ENCODE assay signal across 8 cellular contexts in genomic region chr1:10867138-10867721, GRCh38.
DNase-seq lines count a peak whose midpoint lies in the region; ATAC-seq and TF ChIP-seq lines count a peak whose summit lies in the region.

No MANE protein-coding gene starts in this region.

- 2% methylated on average over 54 of the region's 54 CpGs for WGBS in thymus

- peak overlapping the region; percentile 58 for H3K4me3 Mint-ChIP-seq in GM23338

- H2AFZ ChIP-seq in GM23338: peak overlapping the region; percentile 99
- peak overlapping the region; percentile 42; the same call in 1 of the 2 replicates for H2AFZ ChIP-seq in OCI-LY7 (ENCODE audit: low read length)

- POLR2A ChIA-PET in OCI-LY7 (lab: Charles Lee): interaction anchor here (0.6 kb wide), 1 partner anchor 22 kb away, joined by 4 read pairs; no protein-coding TSS in a partner anchor

- no peaks in the 10 kb centered on the region for H3K9me2 ChIP-seq in GM23338 (ENCODE audit: insufficient read depth)
- no peaks in the 10 kb centered on the region for H3K9me2 ChIP-seq in OCI-LY7 (ENCODE audit: insufficient read depth, low read length)

- peaks cover 5 to 13% (median 10%) of the 10 kb centered on the region in 10 experiments; a peak in 11 of 20 replicates for H3K4me1 ChIP-seq in BLaER1 treated with 17β-estradiol and CSF1 and Interleukin-3, amounts not matched to agents 10 nM and 100 nM
- H3K4me1 ChIP-seq in GM23338 (ENCODE audit: insufficient read depth) (peaks cover 27% of the 10 kb centered on the region), OCI-LY7 (ENCODE audit: insufficient read depth, low read length, poor library complexity, severe bottlenecking) (peaks cover 3% of the 10 kb centered on the region), thymus (ENCODE audit: control insufficient read depth, insufficient read depth, low read length) (peaks cover 3% of the 10 kb centered on the region)

- H3K4me3 ChIP-seq in BLaER1 treated with 17β-estradiol and CSF1 and Interleukin-3, amounts not matched to agents 10 nM and 100 nM: peak overlapping the region; percentile 7 to 65 (median 46); a peak in 16 of 20 replicates
- H3K4me3 ChIP-seq in GM23338: peak overlapping the region; percentile 60
- peak overlapping the region; percentile 25 for H3K4me3 ChIP-seq in OCI-LY7 (ENCODE audit: low read depth, low read length, poor library complexity, severe bottlenecking)
- H3K4me3 ChIP-seq in foreskin fibroblast (ENCODE audit: low read depth in 1 of 2, low read length in 2 of 2): peak overlapping the region; percentile 20 to 48
- H3K4me3 ChIP-seq in thymus (ENCODE audit: low read length): peak overlapping the region; percentile 45

- no peaks in the 10 kb centered on the region for H3K79me2 ChIP-seq in GM23338 (replicated peaks; ENCODE audit: insufficient read depth)
- no peaks in the 10 kb centered on the region for H3K79me2 ChIP-seq in OCI-LY7 (ENCODE audit: insufficient read depth, low read depth, low read length)

- peaks cover 69 to 82% (median 79%) of the 10 kb centered on the region in 11 experiments for H3K27me3 ChIP-seq in BLaER1 treated with 17β-estradiol and CSF1 and Interleukin-3, amounts not matched to agents 10 nM and 100 nM
- H3K27me3 ChIP-seq in GM23338 (ENCODE audit: insufficient read depth) (peaks cover 29% of the 10 kb centered on the region), thymus (ENCODE audit: control insufficient read depth, insufficient read depth) (peaks cover 49% of the 10 kb centered on the region)

- 0 out of 2 replicates have a peak, but pooled peaks cover 3% of the 10 kb centered on the region for H3F3A ChIP-seq in GM23338 (replicated peaks; ENCODE audit: low read depth)

- no peaks in the 10 kb centered on the region for H3K36me3 Mint-ChIP-seq in GM23338 (ENCODE audit: low read depth)

- peak; percentile 74 for DNase-seq in GM23338 (ENCODE audit: low spot score)
- DNase-seq in OCI-LY7 (ENCODE audit: low spot score): peak; percentile 51
- peak; percentile 49 for DNase-seq in activated T-helper 1 cell treated with Interleukin-2 at 50 U/mL for 16 hours (ENCODE audit: low read depth)
- DNase-seq in foreskin fibroblast: peak; percentile 26 to 71
- DNase-seq in omental fat pad (ENCODE audit: low spot score): peak; percentile 62

- H3K9ac ChIP-seq in BLaER1 treated with 17β-estradiol and CSF1 and Interleukin-3, amounts not matched to agents 10 nM and 100 nM: peak overlapping the region in 10 of 11 experiments; percentile 21 to 62 (median 45); a peak in 10 of 22 replicates

- intact Hi-C loops in OCI-LY7 (cut with micrococcal nuclease; ENCODE audit: unreplicated experiment): loop anchor here (2.0 to 5.0 kb wide), 2 partner anchors 174 to 360 kb away; no protein-coding TSS in a partner anchor

- BruUV-seq in OCI-LY7 (replicated peaks; lab: Mats Ljungman, UMichigan): no TSS peak

- H3K9me3 Mint-ChIP-seq in GM23338: no peaks in the 10 kb centered on the region

- H3K27me3 Mint-ChIP-seq in GM23338 (ENCODE audit: insufficient read depth, low read depth, poor library complexity): peaks cover 33% of the 10 kb centered on the region

- no peaks in the 10 kb centered on the region for H3K9me3 ChIP-seq in BLaER1 treated with 17β-estradiol and CSF1 and Interleukin-3, amounts not matched to agents 10 nM and 100 nM (replicated peaks in 1 of 11)
- H3K9me3 ChIP-seq in OCI-LY7 (ENCODE audit: low read length) (no peaks in the 10 kb centered on the region), thymus (ENCODE audit: control insufficient read depth) (no peaks in the 10 kb centered on the region)

- CTCF ChIA-PET in OCI-LY7 (lab: Charles Lee; ENCODE audit: unreplicated experiment): no interaction called here

- H3K4me2 ChIP-seq in BLaER1 treated with 17β-estradiol and CSF1 and Interleukin-3, amounts not matched to agents 10 nM and 100 nM: peak overlapping the region; percentile 67 to 95 (median 75)
- peak overlapping the region; percentile 82 for H3K4me2 ChIP-seq in GM23338
- H3K4me2 ChIP-seq in OCI-LY7 (ENCODE audit: low read length): peak overlapping the region; percentile 59; the same call in 1 of the 2 replicates

- peaks cover 45% of the 10 kb centered on the region for H3K4me1 Mint-ChIP-seq in GM23338

- no peaks in the 10 kb centered on the region for H3K36me3 ChIP-seq in BLaER1 treated with 17β-estradiol and CSF1 and Interleukin-3, amounts not matched to agents 10 nM and 100 nM
- H3K36me3 ChIP-seq in GM23338 (ENCODE audit: insufficient read depth) (no peaks in the 10 kb centered on the region), OCI-LY7 (ENCODE audit: insufficient read depth, low read length) (no peaks in the 10 kb centered on the region), thymus (ENCODE audit: control insufficient read depth, insufficient read depth) (no peaks in the 10 kb centered on the region)

- TF ChIP-seq CTCF in GM23338 (conservative IDR thresholded peaks at IDR 0.05; ENCODE audit: low read depth in 2 of 2) (peak; percentile 40 to 57), OCI-LY7 (conservative IDR thresholded peaks at IDR 0.05; ENCODE audit: low read length) (peak; percentile 71), foreskin fibroblast (IDR thresholded peaks at IDR 0.05; ENCODE audit: low read depth, low read length) (no peak), omental fat pad (IDR thresholded peaks at IDR 0.05) (peak in 2 of 3 donors; percentile 39 to 72)

- H3K27ac Mint-ChIP-seq in GM23338: no peak overlapping the region

- peaks cover 0 to 34% (median 14%) of the 10 kb centered on the region in 11 experiments; a peak in 10 of 22 replicates for H4K20me1 ChIP-seq in BLaER1 treated with 17β-estradiol and CSF1 and Interleukin-3, amounts not matched to agents 10 nM and 100 nM
- H4K20me1 ChIP-seq in GM23338 (replicated peaks; ENCODE audit: insufficient read depth): no peaks in the 10 kb centered on the region
- H4K20me1 ChIP-seq in OCI-LY7 (ENCODE audit: insufficient read depth, low read length): no peaks in the 10 kb centered on the region

- ATAC-seq in GM23338 (peak; percentile 76), omental fat pad (ENCODE audit: low FRiP score) (peak; percentile 78), HG03095 (IDR thresholded peaks at IDR 0.05; ENCODE audit: unreplicated experiment) (no peak)

- no peak overlapping the region for H3K27ac ChIP-seq in BLaER1 treated with 17β-estradiol and CSF1 and Interleukin-3, amounts not matched to agents 10 nM and 100 nM
- H3K27ac ChIP-seq in GM23338 (ENCODE audit: low read depth) (no peak overlapping the region), OCI-LY7 (ENCODE audit: low read depth, low read length, poor library complexity, severe bottlenecking) (no peak overlapping the region), thymus (ENCODE audit: low read depth) (no peak overlapping the region)

TF ChIP-seq in GM23338, 12 proteins besides CTCF, POLR2A, EP300 and RAD21:
- TF ChIP-seq EZH2 (IDR thresholded peaks at IDR 0.05; ENCODE audit: low read depth, unreplicated experiment) (no peak), NANOG (IDR thresholded peaks at IDR 0.05; ENCODE audit: borderline replicate concordance) (no peak)
